1 cellular context compared by ENCODE assay signal in genomic region chr11:12229450-12230229, GRCh38.
TF ChIP-seq lines count a peak whose summit lies in the region.

No MANE protein-coding gene starts in this region.

TF ChIP-seq in IMR-90, 13 proteins besides CTCF, POLR2A, EP300 and RAD21 (continued from another document):
- TF ChIP-seq USF2 (IDR thresholded peaks at IDR 0.05; ENCODE audit: low read depth, low read length): no peak
